1 cellular context compared by ENCODE assay signal in genomic region chr7:99606531-99606930, GRCh38.
TF ChIP-seq lines count a peak whose summit lies in the region.

No MANE protein-coding gene starts in this region.

TF ChIP-seq in HepG2, 621 proteins besides CTCF, POLR2A, EP300 and RAD21 (continued from another document):
- TF ChIP-seq ZHX2 (IDR thresholded peaks at IDR 0.05; ENCODE audit: low read depth) = peak; percentile 15; the same call in 1 of the 2 replicates
- no peak for TF ChIP-seq ZHX2 (CRISPR knock-in tag; IDR thresholded peaks at IDR 0.05; ENCODE audit: borderline replicate concordance)
